8 cellular contexts compared by ENCODE assay signal in genomic region chr17:78737332-78737731, GRCh38. TPM values are rescaled to one million over a fixed set of nuclear protein-coding genes. Genes with fewer than 3 reads are reported as not detected.
A peak's percentile ranks its signal among the peaks of the same experiment; 100 is the strongest.
DNase-seq lines count a peak whose midpoint lies in the region; ATAC-seq and TF ChIP-seq lines count a peak whose summit lies in the region.

No MANE protein-coding gene starts in this region.

- no peak for DNase-seq in CD14-positive monocyte (ENCODE audit: low spot score)
- no peak for DNase-seq in Jurkat, Clone E6-1 (ENCODE audit: low read depth, low spot score)
- DNase-seq in activated T-helper 1 cell treated with anti-CD3 and anti-CD28 coated beads, Interleukin-12 subunit alpha, Interleukin-12 subunit beta, Interleukin-2, Interleukin-4 antibody, amounts not matched to agents 30 ng/mL and 10 ng/mL and 1 ng/mL, durations not matched to agents 14 hours and 24 hours and 36 hours (ENCODE audit: low spot score): no peak
- DNase-seq in lung microvascular endothelial cell (ENCODE audit: low read depth in 2 of 2): peak; percentile 53 to 77
- DNase-seq in KG1 (lab: John Stamatoyannopoulos, UW): no peak
- DNase-seq in foreskin melanocyte: no peak
- no peak for DNase-seq in stimulated activated CD4-positive, alpha-beta T cell treated with anti-CD3 and anti-CD28 coated beads, Interleukin-4, amount 100 ng/mL, for 4 hours

- H3K27me3 Mint-ChIP-seq in CD14-positive monocyte (ENCODE audit: low read depth in 3 of 3): peaks cover 0 to 2% (median 0%) of the 10 kb centered on the region in 3 donors
- no peaks in the 10 kb centered on the region for H3K27me3 Mint-ChIP-seq in activated T-helper 1 cell treated with anti-CD3 and anti-CD28 coated beads, Interleukin-12 subunit alpha, Interleukin-12 subunit beta, Interleukin-2, Interleukin-4 antibody, amounts not matched to agents 30 ng/mL and 10 ng/mL and 1 ng/mL, durations not matched to agents 14 hours and 24 hours and 36 hours (ENCODE audit: insufficient read depth)

- peak overlapping the region; percentile 64; the same call in 1 of the 2 replicates for H3K4me3 ChIP-seq in Jurkat, Clone E6-1 (ENCODE audit: low read length)

- H3K4me3 Mint-ChIP-seq in CD14-positive monocyte: peak overlapping the region in 1 of 2 donors; percentile 88
- peak overlapping the region; percentile 84 for H3K4me3 Mint-ChIP-seq in activated T-helper 1 cell treated with anti-CD3 and anti-CD28 coated beads, Interleukin-12 subunit alpha, Interleukin-12 subunit beta, Interleukin-2, Interleukin-4 antibody, amounts not matched to agents 30 ng/mL and 10 ng/mL and 1 ng/mL, durations not matched to agents 14 hours and 24 hours and 36 hours

- no peak for ATAC-seq in GM18870 (IDR thresholded peaks at IDR 0.05; ENCODE audit: unreplicated experiment)

- no peaks in the 10 kb centered on the region for H3K9me3 Mint-ChIP-seq in CD14-positive monocyte
- H3K9me3 Mint-ChIP-seq in activated T-helper 1 cell treated with anti-CD3 and anti-CD28 coated beads, Interleukin-12 subunit alpha, Interleukin-12 subunit beta, Interleukin-2, Interleukin-4 antibody, amounts not matched to agents 30 ng/mL and 10 ng/mL and 1 ng/mL, durations not matched to agents 14 hours and 24 hours and 36 hours: no peaks in the 10 kb centered on the region

- peaks cover 25 to 31% of the 10 kb centered on the region in 2 donors for H3K36me3 Mint-ChIP-seq in CD14-positive monocyte
- H3K36me3 Mint-ChIP-seq in activated T-helper 1 cell treated with anti-CD3 and anti-CD28 coated beads, Interleukin-12 subunit alpha, Interleukin-12 subunit beta, Interleukin-2, Interleukin-4 antibody, amounts not matched to agents 30 ng/mL and 10 ng/mL and 1 ng/mL, durations not matched to agents 14 hours and 24 hours and 36 hours (ENCODE audit: low read depth): peaks cover 15% of the 10 kb centered on the region

- H3K4me1 Mint-ChIP-seq in CD14-positive monocyte: peaks cover 85% of the 10 kb centered on the region
- peaks cover 78% of the 10 kb centered on the region for H3K4me1 Mint-ChIP-seq in activated T-helper 1 cell treated with anti-CD3 and anti-CD28 coated beads, Interleukin-12 subunit alpha, Interleukin-12 subunit beta, Interleukin-2, Interleukin-4 antibody, amounts not matched to agents 30 ng/mL and 10 ng/mL and 1 ng/mL, durations not matched to agents 14 hours and 24 hours and 36 hours (ENCODE audit: low read depth)

- peak overlapping the region; percentile 95 to 99 (median 97) for H3K27ac Mint-ChIP-seq in CD14-positive monocyte
- peak overlapping the region; percentile 89 for H3K27ac Mint-ChIP-seq in activated T-helper 1 cell treated with anti-CD3 and anti-CD28 coated beads, Interleukin-12 subunit alpha, Interleukin-12 subunit beta, Interleukin-2, Interleukin-4 antibody, amounts not matched to agents 30 ng/mL and 10 ng/mL and 1 ng/mL, durations not matched to agents 14 hours and 24 hours and 36 hours

- intact Hi-C loops in CD14-positive monocyte (cut with micrococcal nuclease): loop anchor here (2.0 to 5.0 kb wide), 2 partner anchors 45 kb away; partner anchors contain the start of gene CYTH1 (in 2 of the 2)
- intact Hi-C loops in activated T-helper 1 cell treated with anti-CD3 and anti-CD28 coated beads, Interleukin-12 subunit alpha, Interleukin-12 subunit beta, Interleukin-2, Interleukin-4 antibody, amounts not matched to agents 30 ng/mL and 10 ng/mL and 1 ng/mL, durations not matched to agents 14 hours and 24 hours and 36 hours (cut with micrococcal nuclease): loop anchor here (2.0 to 5.0 kb wide), 2 partner anchors 15 to 40 kb away; no protein-coding TSS in a partner anchor

- TF ChIP-seq CTCF in CD14-positive monocyte (IDR thresholded peaks at IDR 0.05): no peak

RNA-seq across cellular contexts. Expression of gene CYTH1, which starts 44.7 kb away (rescaled TPM):
- polyA plus RNA-seq in CD14-positive monocyte: 10 to 100 TPM; 68.6 to 80.9 TPM
- 99.1 TPM for polyA plus RNA-seq in Jurkat, Clone E6-1 (2012; ENCODE audit: insufficient read depth, insufficient read length)
- total RNA-seq in activated T-helper 1 cell treated with anti-CD3 and anti-CD28 coated beads, Interleukin-12 subunit alpha, Interleukin-12 subunit beta, Interleukin-2, Interleukin-4 antibody, amounts not matched to agents 30 ng/mL and 10 ng/mL and 1 ng/mL, durations not matched to agents 14 hours and 24 hours and 36 hours: 147 TPM in 2 replicates
- 16.3 and 20.8 TPM in 2 replicates for total RNA-seq in lung microvascular endothelial cell

Comparison
In these comparisons a context has a peak if more than half of its experiments do, and no peak if none do; other contexts are left out.
1. DNase-seq: peak in lung microvascular endothelial cell (2 of 2); none in CD14-positive monocyte (single experiment), Jurkat, Clone E6-1 (single experiment), activated T-helper 1 cell treated with anti-CD3 and anti-CD28 coated beads, Interleukin-12 subunit alpha, Interleukin-12 subunit beta, Interleukin-2, Interleukin-4 antibody, amounts not matched to agents 30 ng/mL and 10 ng/mL and 1 ng/mL, durations not matched to agents 14 hours and 24 hours and 36 hours (single experiment), KG1 (single experiment), foreskin melanocyte (single experiment) and stimulated activated CD4-positive, alpha-beta T cell treated with anti-CD3 and anti-CD28 coated beads, Interleukin-4, amount 100 ng/mL, for 4 hours (0 of 2).